Comparison of ENCODE assay signal across 15 cellular contexts in the genomic region with DNA sequence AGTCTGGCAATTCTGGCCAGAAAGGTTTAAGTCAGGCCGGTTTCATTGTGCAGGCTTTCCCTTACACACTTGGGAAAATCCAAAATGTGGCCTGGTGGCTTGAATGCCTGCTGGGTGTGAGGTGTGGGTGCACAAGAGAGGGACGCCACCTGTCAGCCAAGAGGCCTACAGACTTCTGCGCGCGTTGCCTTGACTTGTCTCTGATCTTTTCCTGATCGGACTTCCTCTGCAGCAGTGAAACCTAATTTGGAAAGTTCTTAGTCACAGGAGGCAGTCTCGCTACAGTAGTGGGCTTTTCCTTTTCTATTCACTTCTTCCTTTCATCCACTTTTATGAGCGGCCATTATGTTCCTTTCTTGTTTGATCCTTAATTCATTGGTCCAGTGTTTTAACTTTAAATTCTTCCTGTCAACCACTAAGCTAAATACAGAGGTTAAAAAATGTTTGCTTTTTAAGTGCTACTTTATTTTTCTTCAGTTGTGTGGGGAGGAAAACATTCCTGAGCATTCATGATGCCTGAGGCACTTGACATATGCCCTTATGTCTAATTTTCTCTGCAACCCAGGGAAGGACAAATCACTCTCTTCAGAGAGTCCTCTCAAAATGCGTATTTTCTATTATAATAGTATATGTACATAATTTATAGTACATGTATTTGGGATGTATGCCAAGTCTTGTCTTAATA.
DNase-seq lines count a peak whose midpoint lies in the region; ATAC-seq and TF ChIP-seq lines count a peak whose summit lies in the region.
"Had no signal": no experiment of that assay in that cellular context is flagged by ENCODE, and none has a peak within 500 bp of the region (broad histone marks: within the 10 kb centered on the region; RNA-seq: fewer than 3 reads in every experiment).

No MANE protein-coding gene starts in this region.

- H3K4me1 ChIP-seq in esophagus (ENCODE audit: control insufficient read depth in 2 of 2, insufficient read depth in 2 of 2, low read length in 1 of 2) (peaks cover 5 to 12% of the 10 kb centered on the region in 2 donors), thyroid gland (peaks cover 65 to 70% of the 10 kb centered on the region in 2 donors)

- intact Hi-C loops in thyroid gland (cut with DNase I), result no loop called here

- H3K4me3 ChIP-seq in esophagus (ENCODE audit: low read depth in 1 of 2, low read length in 2 of 2) (no peak overlapping the region), thyroid gland (replicated peaks in 1 of 3) (no peak overlapping the region)
- H3K4me3 ChIP-seq: HAP-1 had no signal

- no peak for TF ChIP-seq CTCF in thyroid gland (IDR thresholded peaks at IDR 0.05)

- H3K27ac ChIP-seq in esophagus (ENCODE audit: low read depth in 2 of 2, low read length in 1 of 2), result peak overlapping the region; percentile 79 to 98
- H3K27ac ChIP-seq in thyroid gland, result peak overlapping the region; percentile 84 to 88 (median 87)

- ATAC-seq in HG03565 (IDR thresholded peaks at IDR 0.05; ENCODE audit: unreplicated experiment) (peak; percentile 50), GM19397 (IDR thresholded peaks at IDR 0.05; ENCODE audit: unreplicated experiment) (no peak)
- ATAC-seq: effector memory CD8-positive, alpha-beta T cell; sciatic nerve; SK-N-SH treated with all-trans-retinoic acid at 6 μM for 48 hours had no signal

- no peaks in the 10 kb centered on the region for H3K9me3 ChIP-seq in esophagus (ENCODE audit: control insufficient read depth in 2 of 2, insufficient read depth in 1 of 2, low read depth in 1 of 2, low read length in 1 of 2)
- H3K9me3 ChIP-seq in thyroid gland, result no peaks in the 10 kb centered on the region
- H3K9me3 ChIP-seq: HAP-1 had no signal

- peak; percentile 8 for DNase-seq in activated CD4-positive, alpha-beta T cell treated with anti-CD3 and anti-CD28 coated beads for 48 hours
- no peak for DNase-seq in activated CD4-positive, alpha-beta T cell treated with anti-CD3 and anti-CD28 coated beads, Interleukin-2, amount 50 U/mL, for 1 hour
- DNase-seq in thyroid gland (no peak), NCI-H510A treated with DMSO at 0.1 percent for 48 hours (lab: John Stamatoyannopoulos, UW) (no peak), A172 (ENCODE audit: low spot score) (no peak)
- DNase-seq: activated naive CD8-positive, alpha-beta T cell treated with anti-CD3 and anti-CD28 coated beads, Interleukin-2, amount 10 ng/mL, durations not matched to agents 7 days and 5 days; DMS53; effector memory CD8-positive, alpha-beta T cell; NCI-H1048 had no signal

- 36 to 44% methylated on average over 9 of the region's 9 CpGs for WGBS in esophagus, 2 donors
- WGBS in thyroid gland, 2 donors, result 78 to 81% methylated on average over 9 of the region's 9 CpGs

- peaks cover 0 to 5% of the 10 kb centered on the region in 2 donors for H3K36me3 ChIP-seq in esophagus (ENCODE audit: control insufficient read depth in 2 of 2, insufficient read depth in 2 of 2, low read length in 1 of 2)
- H3K36me3 ChIP-seq in thyroid gland, result no peaks in the 10 kb centered on the region

- TF ChIP-seq POLR2A in thyroid gland (IDR thresholded peaks at IDR 0.05), result no peak

- H3K27me3 ChIP-seq in esophagus (ENCODE audit: control insufficient read depth in 1 of 2, insufficient read depth in 2 of 2, low read length in 2 of 2), result no peaks in the 10 kb centered on the region
- H3K27me3 ChIP-seq in thyroid gland, result no peaks in the 10 kb centered on the region
